Comparison of ENCODE assay signal across 1 cellular context in the genomic region with DNA sequence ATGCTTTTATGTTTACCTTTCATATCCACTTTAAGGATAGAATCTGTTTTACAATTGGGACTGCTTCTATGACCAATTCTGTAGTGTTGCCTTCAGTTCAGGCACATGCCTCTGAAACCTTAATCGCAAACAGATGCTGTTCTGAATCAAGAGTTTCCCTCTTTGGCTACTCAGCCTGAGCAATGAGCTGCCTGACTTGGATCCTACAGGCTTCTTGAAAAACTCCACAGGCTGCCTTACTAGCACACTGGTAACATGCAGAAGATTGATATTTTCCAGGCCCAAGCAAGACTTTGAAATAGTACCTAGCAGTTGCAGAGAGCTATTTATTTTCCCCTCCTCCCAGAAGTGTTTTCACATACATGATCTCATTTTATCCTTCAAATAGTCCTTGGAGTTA.
TF ChIP-seq lines count a peak whose summit lies in the region.

No MANE protein-coding gene starts in this region.

TF ChIP-seq in GM23338, 12 proteins besides CTCF, POLR2A, EP300 and RAD21 (continued from another document):
- TF ChIP-seq, protein P1, sequence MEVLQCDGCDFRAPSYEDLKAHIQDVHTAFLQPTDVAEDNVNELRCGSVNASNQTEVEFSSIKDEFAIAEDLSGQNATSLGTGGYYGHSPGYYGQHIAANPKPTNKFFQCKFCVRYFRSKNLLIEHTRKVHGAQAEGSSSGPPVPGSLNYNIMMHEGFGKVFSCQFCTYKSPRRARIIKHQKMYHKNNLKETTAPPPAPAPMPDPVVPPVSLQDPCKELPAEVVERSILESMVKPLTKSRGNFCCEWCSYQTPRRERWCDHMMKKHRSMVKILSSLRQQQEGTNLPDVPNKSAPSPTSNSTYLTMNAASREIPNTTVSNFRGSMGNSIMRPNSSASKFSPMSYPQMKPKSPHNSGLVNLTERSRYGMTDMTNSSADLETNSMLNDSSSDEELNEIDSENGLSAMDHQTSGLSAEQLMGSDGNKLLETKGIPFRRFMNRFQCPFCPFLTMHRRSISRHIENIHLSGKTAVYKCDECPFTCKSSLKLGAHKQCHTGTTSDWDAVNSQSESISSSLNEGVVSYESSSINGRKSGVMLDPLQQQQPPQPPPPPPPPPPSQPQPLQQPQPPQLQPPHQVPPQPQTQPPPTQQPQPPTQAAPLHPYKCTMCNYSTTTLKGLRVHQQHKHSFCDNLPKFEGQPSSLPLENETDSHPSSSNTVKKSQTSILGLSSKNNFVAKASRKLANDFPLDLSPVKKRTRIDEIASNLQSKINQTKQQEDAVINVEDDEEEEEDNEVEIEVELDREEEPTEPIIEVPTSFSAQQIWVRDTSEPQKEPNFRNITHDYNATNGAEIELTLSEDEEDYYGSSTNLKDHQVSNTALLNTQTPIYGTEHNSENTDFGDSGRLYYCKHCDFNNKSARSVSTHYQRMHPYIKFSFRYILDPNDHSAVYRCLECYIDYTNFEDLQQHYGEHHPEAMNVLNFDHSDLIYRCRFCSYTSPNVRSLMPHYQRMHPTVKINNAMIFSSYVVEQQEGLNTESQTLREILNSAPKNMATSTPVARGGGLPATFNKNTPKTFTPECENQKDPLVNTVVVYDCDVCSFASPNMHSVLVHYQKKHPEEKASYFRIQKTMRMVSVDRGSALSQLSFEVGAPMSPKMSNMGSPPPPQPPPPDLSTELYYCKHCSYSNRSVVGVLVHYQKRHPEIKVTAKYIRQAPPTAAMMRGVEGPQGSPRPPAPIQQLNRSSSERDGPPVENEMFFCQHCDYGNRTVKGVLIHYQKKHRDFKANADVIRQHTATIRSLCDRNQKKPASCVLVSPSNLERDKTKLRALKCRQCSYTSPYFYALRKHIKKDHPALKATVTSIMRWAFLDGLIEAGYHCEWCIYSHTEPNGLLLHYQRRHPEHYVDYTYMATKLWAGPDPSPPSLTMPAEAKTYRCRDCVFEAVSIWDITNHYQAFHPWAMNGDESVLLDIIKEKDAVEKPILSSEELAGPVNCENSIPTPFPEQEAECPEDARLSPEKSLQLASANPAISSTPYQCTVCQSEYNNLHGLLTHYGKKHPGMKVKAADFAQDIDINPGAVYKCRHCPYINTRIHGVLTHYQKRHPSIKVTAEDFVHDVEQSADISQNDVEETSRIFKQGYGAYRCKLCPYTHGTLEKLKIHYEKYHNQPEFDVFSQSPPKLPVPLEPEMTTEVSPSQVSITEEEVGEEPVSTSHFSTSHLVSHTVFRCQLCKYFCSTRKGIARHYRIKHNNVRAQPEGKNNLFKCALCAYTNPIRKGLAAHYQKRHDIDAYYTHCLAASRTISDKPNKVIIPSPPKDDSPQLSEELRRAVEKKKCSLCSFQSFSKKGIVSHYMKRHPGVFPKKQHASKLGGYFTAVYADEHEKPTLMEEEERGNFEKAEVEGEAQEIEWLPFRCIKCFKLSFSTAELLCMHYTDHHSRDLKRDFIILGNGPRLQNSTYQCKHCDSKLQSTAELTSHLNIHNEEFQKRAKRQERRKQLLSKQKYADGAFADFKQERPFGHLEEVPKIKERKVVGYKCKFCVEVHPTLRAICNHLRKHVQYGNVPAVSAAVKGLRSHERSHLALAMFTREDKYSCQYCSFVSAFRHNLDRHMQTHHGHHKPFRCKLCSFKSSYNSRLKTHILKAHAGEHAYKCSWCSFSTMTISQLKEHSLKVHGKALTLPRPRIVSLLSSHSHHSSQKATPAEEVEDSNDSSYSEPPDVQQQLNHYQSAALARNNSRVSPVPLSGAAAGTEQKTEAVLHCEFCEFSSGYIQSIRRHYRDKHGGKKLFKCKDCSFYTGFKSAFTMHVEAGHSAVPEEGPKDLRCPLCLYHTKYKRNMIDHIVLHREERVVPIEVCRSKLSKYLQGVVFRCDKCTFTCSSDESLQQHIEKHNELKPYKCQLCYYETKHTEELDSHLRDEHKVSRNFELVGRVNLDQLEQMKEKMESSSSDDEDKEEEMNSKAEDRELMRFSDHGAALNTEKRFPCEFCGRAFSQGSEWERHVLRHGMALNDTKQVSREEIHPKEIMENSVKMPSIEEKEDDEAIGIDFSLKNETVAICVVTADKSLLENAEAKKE (CRISPR knock-in tag; IDR thresholded peaks at IDR 0.05): no peak
- TF ChIP-seq EZH2 (IDR thresholded peaks at IDR 0.05; ENCODE audit: low read depth, unreplicated experiment) (no peak), POLR2AphosphoS5 (IDR thresholded peaks at IDR 0.05; ENCODE audit: low read depth) (no peak), ZNF331 (CRISPR knock-in tag; IDR thresholded peaks at IDR 0.05; ENCODE audit: low read depth) (no peak), JUNB (IDR thresholded peaks at IDR 0.05; ENCODE audit: unreplicated experiment) (no peak), NANOG (IDR thresholded peaks at IDR 0.05; ENCODE audit: borderline replicate concordance) (no peak)
- TF ChIP-seq, protein P2, sequence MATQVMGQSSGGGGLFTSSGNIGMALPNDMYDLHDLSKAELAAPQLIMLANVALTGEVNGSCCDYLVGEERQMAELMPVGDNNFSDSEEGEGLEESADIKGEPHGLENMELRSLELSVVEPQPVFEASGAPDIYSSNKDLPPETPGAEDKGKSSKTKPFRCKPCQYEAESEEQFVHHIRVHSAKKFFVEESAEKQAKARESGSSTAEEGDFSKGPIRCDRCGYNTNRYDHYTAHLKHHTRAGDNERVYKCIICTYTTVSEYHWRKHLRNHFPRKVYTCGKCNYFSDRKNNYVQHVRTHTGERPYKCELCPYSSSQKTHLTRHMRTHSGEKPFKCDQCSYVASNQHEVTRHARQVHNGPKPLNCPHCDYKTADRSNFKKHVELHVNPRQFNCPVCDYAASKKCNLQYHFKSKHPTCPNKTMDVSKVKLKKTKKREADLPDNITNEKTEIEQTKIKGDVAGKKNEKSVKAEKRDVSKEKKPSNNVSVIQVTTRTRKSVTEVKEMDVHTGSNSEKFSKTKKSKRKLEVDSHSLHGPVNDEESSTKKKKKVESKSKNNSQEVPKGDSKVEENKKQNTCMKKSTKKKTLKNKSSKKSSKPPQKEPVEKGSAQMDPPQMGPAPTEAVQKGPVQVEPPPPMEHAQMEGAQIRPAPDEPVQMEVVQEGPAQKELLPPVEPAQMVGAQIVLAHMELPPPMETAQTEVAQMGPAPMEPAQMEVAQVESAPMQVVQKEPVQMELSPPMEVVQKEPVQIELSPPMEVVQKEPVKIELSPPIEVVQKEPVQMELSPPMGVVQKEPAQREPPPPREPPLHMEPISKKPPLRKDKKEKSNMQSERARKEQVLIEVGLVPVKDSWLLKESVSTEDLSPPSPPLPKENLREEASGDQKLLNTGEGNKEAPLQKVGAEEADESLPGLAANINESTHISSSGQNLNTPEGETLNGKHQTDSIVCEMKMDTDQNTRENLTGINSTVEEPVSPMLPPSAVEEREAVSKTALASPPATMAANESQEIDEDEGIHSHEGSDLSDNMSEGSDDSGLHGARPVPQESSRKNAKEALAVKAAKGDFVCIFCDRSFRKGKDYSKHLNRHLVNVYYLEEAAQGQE (IDR thresholded peaks at IDR 0.05; ENCODE audit: unreplicated experiment): no peak
TF ChIP-seq in GM23338: peak in this region for 0.
